Comparison of ENCODE assay signal across 8 cellular contexts in the genomic region with DNA sequence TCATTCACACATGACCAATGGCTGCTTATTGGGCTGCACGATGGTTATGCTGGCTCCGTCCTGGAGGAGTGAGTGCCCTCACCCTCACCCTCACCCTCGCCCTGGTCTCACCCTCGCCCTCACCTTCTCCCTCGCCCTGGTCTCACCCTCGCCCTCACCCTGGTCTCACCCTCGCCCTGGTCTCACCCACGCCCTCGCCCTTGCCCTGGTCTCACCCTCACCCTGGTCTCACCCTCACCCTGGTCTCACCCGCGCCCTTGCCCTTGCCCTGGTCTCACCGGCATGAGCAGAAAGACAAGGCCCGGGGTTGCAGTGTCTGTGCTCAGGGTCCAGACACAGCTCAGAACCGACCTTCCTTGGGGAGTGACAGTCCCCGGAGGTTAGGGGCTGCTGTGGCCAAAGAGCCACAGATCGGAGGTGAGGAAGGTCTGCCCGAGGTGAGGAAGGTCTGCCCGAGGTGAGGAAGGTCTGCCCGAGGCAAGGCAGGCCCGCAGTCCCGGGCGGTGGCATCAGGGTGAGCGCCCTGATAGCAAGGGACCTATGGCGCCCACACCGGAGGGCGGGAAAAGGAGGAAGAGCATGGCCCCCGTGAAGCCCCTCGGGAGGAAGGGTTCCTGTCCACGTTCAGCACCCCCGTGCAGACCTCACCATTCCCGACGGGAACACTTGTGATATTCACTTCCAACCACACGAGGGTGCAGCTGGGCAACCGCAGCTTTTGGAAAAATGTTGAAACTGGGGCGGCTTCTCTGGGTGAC.
DNase-seq lines count a peak whose midpoint lies in the region; ATAC-seq and TF ChIP-seq lines count a peak whose summit lies in the region.

No MANE protein-coding gene starts in this region.

- H3K9me3 Mint-ChIP-seq in activated CD8-positive, alpha-beta T cell treated with anti-CD3 and anti-CD28 coated beads for 36 hours = no peaks in the 10 kb centered on the region
- H3K9me3 Mint-ChIP-seq in activated CD8-positive, alpha-beta T cell treated with anti-CD3 and anti-CD28 coated beads, Interleukin-2, amount 10 ng/mL, durations not matched to agents 7 days and 5 days (ENCODE audit: insufficient read depth) = no peaks in the 10 kb centered on the region

- peak; percentile 18 for TF ChIP-seq CTCF in activated CD8-positive, alpha-beta T cell treated with anti-CD3 and anti-CD28 coated beads for 36 hours (IDR thresholded peaks at IDR 0.05)
- TF ChIP-seq CTCF in astrocyte of the cerebellum (IDR thresholded peaks at IDR 0.05; ENCODE audit: low read depth, low read length, missing control alignments) = peak; percentile 79

- in situ Hi-C loops in astrocyte of the cerebellum (cut with HindIII; ENCODE audit: low sequenced_read_pairs) = no loop called here

- no peak overlapping the region for H3K27ac Mint-ChIP-seq in activated CD8-positive, alpha-beta T cell treated with anti-CD3 and anti-CD28 coated beads for 36 hours
- H3K27ac Mint-ChIP-seq in activated CD8-positive, alpha-beta T cell treated with anti-CD3 and anti-CD28 coated beads, Interleukin-2, amount 10 ng/mL, durations not matched to agents 7 days and 5 days = no peak overlapping the region

- peaks cover 0 to 7% (median 0%) of the 10 kb centered on the region in 5 donors for H3K27me3 ChIP-seq in subcutaneous abdominal adipose tissue (ENCODE audit: control insufficient read depth in 5 of 5, insufficient read depth in 4 of 5, low read length in 5 of 5)

- H3K9ac ChIP-seq in subcutaneous abdominal adipose tissue (ENCODE audit: low read length in 5 of 5) = peak overlapping the region in 1 of 5 donors; percentile 62

- H3K9me3 ChIP-seq in subcutaneous abdominal adipose tissue (ENCODE audit: control insufficient read depth in 5 of 5, low read length in 5 of 5) = no peaks in the 10 kb centered on the region

- no peaks in the 10 kb centered on the region for H3K27me3 Mint-ChIP-seq in activated CD8-positive, alpha-beta T cell treated with anti-CD3 and anti-CD28 coated beads for 36 hours
- no peaks in the 10 kb centered on the region for H3K27me3 Mint-ChIP-seq in activated CD8-positive, alpha-beta T cell treated with anti-CD3 and anti-CD28 coated beads, Interleukin-2, amount 10 ng/mL, durations not matched to agents 7 days and 5 days (ENCODE audit: low read depth)

- peaks cover 0 to 5% (median 0%) of the 10 kb centered on the region in 5 donors for H3K36me3 ChIP-seq in subcutaneous abdominal adipose tissue (ENCODE audit: control insufficient read depth in 5 of 5, insufficient read depth in 5 of 5, low read length in 5 of 5)

- H3K4me1 ChIP-seq in subcutaneous abdominal adipose tissue (ENCODE audit: control insufficient read depth in 5 of 5, insufficient read depth in 5 of 5, low read length in 5 of 5) = peaks cover 0 to 27% (median 15%) of the 10 kb centered on the region in 5 donors

- no peak overlapping the region for H3K4me3 Mint-ChIP-seq in activated CD8-positive, alpha-beta T cell treated with anti-CD3 and anti-CD28 coated beads for 36 hours
- no peak overlapping the region for H3K4me3 Mint-ChIP-seq in activated CD8-positive, alpha-beta T cell treated with anti-CD3 and anti-CD28 coated beads, Interleukin-2, amount 10 ng/mL, durations not matched to agents 7 days and 5 days

- intact Hi-C loops in activated CD8-positive, alpha-beta T cell treated with anti-CD3 and anti-CD28 coated beads for 36 hours (cut with micrococcal nuclease) = no loop called here

- H3K4me3 ChIP-seq in astrocyte of the cerebellum (ENCODE audit: low read depth, low read length) = no peak overlapping the region
- H3K4me3 ChIP-seq in subcutaneous abdominal adipose tissue (ENCODE audit: low read depth in 1 of 5, low read length in 5 of 5) = peak overlapping the region in 4 of 5 donors; percentile 12 to 46 (median 38)

- no peaks in the 10 kb centered on the region for H3K4me1 Mint-ChIP-seq in activated CD8-positive, alpha-beta T cell treated with anti-CD3 and anti-CD28 coated beads for 36 hours (ENCODE audit: low read depth)
- no peaks in the 10 kb centered on the region for H3K4me1 Mint-ChIP-seq in activated CD8-positive, alpha-beta T cell treated with anti-CD3 and anti-CD28 coated beads, Interleukin-2, amount 10 ng/mL, durations not matched to agents 7 days and 5 days (ENCODE audit: low read depth)

- H3K36me3 Mint-ChIP-seq in activated CD8-positive, alpha-beta T cell treated with anti-CD3 and anti-CD28 coated beads for 36 hours (ENCODE audit: low read depth) = no peaks in the 10 kb centered on the region
- no peaks in the 10 kb centered on the region for H3K36me3 Mint-ChIP-seq in activated CD8-positive, alpha-beta T cell treated with anti-CD3 and anti-CD28 coated beads, Interleukin-2, amount 10 ng/mL, durations not matched to agents 7 days and 5 days (ENCODE audit: low read depth)

- H3K27ac ChIP-seq in subcutaneous abdominal adipose tissue (ENCODE audit: low read depth, low read length) = no peak overlapping the region

- POLR2A ChIA-PET in activated CD8-positive, alpha-beta T cell treated with anti-CD3 and anti-CD28 coated beads for 36 hours (lab: Charles Lee) = no interaction called here
- POLR2A ChIA-PET in activated CD8-positive, alpha-beta T cell treated with anti-CD3 and anti-CD28 coated beads, Interleukin-2, amount 10 ng/mL, durations not matched to agents 7 days and 5 days (lab: Charles Lee) = no interaction called here

- ATAC-seq in activated CD8-positive, alpha-beta T cell treated with anti-CD3 and anti-CD28 coated beads for 36 hours = no peak
- ATAC-seq in activated CD8-positive, alpha-beta T cell treated with anti-CD3 and anti-CD28 coated beads, Interleukin-2, amount 10 ng/mL, durations not matched to agents 7 days and 5 days = no peak

- DNase-seq in activated CD8-positive, alpha-beta T cell treated with anti-CD3 and anti-CD28 coated beads for 36 hours = no peak
- no peak for DNase-seq in activated CD8-positive, alpha-beta T cell treated with anti-CD3 and anti-CD28 coated beads, Interleukin-2, amount 10 ng/mL, durations not matched to agents 7 days and 5 days
- DNase-seq in astrocyte of the cerebellum (ENCODE audit: low read depth) = peak; percentile 16
- DNase-seq in hypothalamus (lab: John Stamatoyannopoulos, UW) = peak in 28 of 51 donors; percentile 14 to 76 (median 49)
- no peak for DNase-seq in activated CD8-positive, alpha-beta memory T cell treated with anti-CD3 and anti-CD28 coated beads, Interleukin-2, amount 50 U/mL, for 4 hours
- DNase-seq in stimulated activated naive CD4-positive, alpha-beta T cell (lab: John Stamatoyannopoulos, UW) = no peak
- no peak for DNase-seq in NCI-H187 (lab: John Stamatoyannopoulos, UW)

- CTCF ChIA-PET in activated CD8-positive, alpha-beta T cell treated with anti-CD3 and anti-CD28 coated beads for 36 hours (lab: Charles Lee) = no interaction called here
- CTCF ChIA-PET in activated CD8-positive, alpha-beta T cell treated with anti-CD3 and anti-CD28 coated beads, Interleukin-2, amount 10 ng/mL, durations not matched to agents 7 days and 5 days (lab: Charles Lee) = no interaction called here

Comparison
In these comparisons a context has a peak if more than half of its experiments do, and no peak if none do; other contexts are left out.
1. DNase-seq: peak in astrocyte of the cerebellum (single experiment) and hypothalamus (28 of 51); none in activated CD8-positive, alpha-beta T cell treated with anti-CD3 and anti-CD28 coated beads for 36 hours (single experiment), activated CD8-positive, alpha-beta T cell treated with anti-CD3 and anti-CD28 coated beads, Interleukin-2, amount 10 ng/mL, durations not matched to agents 7 days and 5 days (single experiment), activated CD8-positive, alpha-beta memory T cell treated with anti-CD3 and anti-CD28 coated beads, Interleukin-2, amount 50 U/mL, for 4 hours (single experiment), stimulated activated naive CD4-positive, alpha-beta T cell (0 of 6) and NCI-H187 (0 of 2).